In genomic region chr7:90720970-90721768, GRCh38 we compare ENCODE assay signal across 8 cellular contexts.
A peak's percentile ranks its signal among the peaks of the same experiment; 100 is the strongest.
DNase-seq lines count a peak whose midpoint lies in the region; ATAC-seq and TF ChIP-seq lines count a peak whose summit lies in the region.

No MANE protein-coding gene starts in this region.

- POLR2A ChIA-PET in naive thymus-derived CD4-positive, alpha-beta T cell (lab: Charles Lee): no interaction called here

- H3K27ac Mint-ChIP-seq in activated T-cell treated with anti-CD3 and anti-CD28 coated beads, Interleukin-2, amount 50 U/mL, for 24 hours: no peak overlapping the region
- H3K27ac Mint-ChIP-seq in T-helper 2 cell treated with Interferon-gamma antibody and Interleukin-4, amounts not matched to agents 5 μg/mL and 100 μg/mL, for 36 hours: no peak overlapping the region
- no peak overlapping the region for H3K27ac Mint-ChIP-seq in naive thymus-derived CD4-positive, alpha-beta T cell

- H3K9ac ChIP-seq in HUES48 (ENCODE audit: low read depth, low read length): no peak overlapping the region
- no peak overlapping the region for H3K9ac ChIP-seq in duodenal mucosa (ENCODE audit: low read depth in 1 of 2, low read length in 2 of 2)

- H3K27me3 ChIP-seq in HUES48 (ENCODE audit: control insufficient read depth, insufficient read depth, low read length) (no peaks in the 10 kb centered on the region), duodenal mucosa (ENCODE audit: control insufficient read depth in 1 of 2, insufficient read depth in 2 of 2, low read length in 2 of 2) (no peaks in the 10 kb centered on the region)
- H3K27me3 ChIP-seq in naive thymus-derived CD4-positive, alpha-beta T cell (ENCODE audit: control insufficient read depth in 2 of 2, insufficient read depth in 2 of 2, low read length in 2 of 2): no peaks in the 10 kb centered on the region

- H3K4me1 ChIP-seq in HUES48 (ENCODE audit: control insufficient read depth, insufficient read depth, low read length): peaks cover 11% of the 10 kb centered on the region
- H3K4me1 ChIP-seq in duodenal mucosa (ENCODE audit: control insufficient read depth in 1 of 2, insufficient read depth in 2 of 2, low read length in 2 of 2): peaks cover 11 to 53% of the 10 kb centered on the region in 2 donors
- H3K4me1 ChIP-seq in mucosa of descending colon (ENCODE audit: low read depth): peaks cover 3% of the 10 kb centered on the region
- no peaks in the 10 kb centered on the region for H3K4me1 ChIP-seq in naive thymus-derived CD4-positive, alpha-beta T cell (ENCODE audit: control insufficient read depth in 2 of 2, insufficient read depth in 2 of 2, low read length in 2 of 2)

- no peaks in the 10 kb centered on the region for H3K4me1 Mint-ChIP-seq in activated T-cell treated with anti-CD3 and anti-CD28 coated beads, Interleukin-2, amount 50 U/mL, for 24 hours (ENCODE audit: low read depth)
- no peaks in the 10 kb centered on the region for H3K4me1 Mint-ChIP-seq in T-helper 2 cell treated with Interferon-gamma antibody and Interleukin-4, amounts not matched to agents 5 μg/mL and 100 μg/mL, for 36 hours (ENCODE audit: low read depth)
- H3K4me1 Mint-ChIP-seq in naive thymus-derived CD4-positive, alpha-beta T cell: no peaks in the 10 kb centered on the region

- H3K9me3 Mint-ChIP-seq in activated T-cell treated with anti-CD3 and anti-CD28 coated beads, Interleukin-2, amount 50 U/mL, for 24 hours: no peaks in the 10 kb centered on the region
- H3K9me3 Mint-ChIP-seq in T-helper 2 cell treated with Interferon-gamma antibody and Interleukin-4, amounts not matched to agents 5 μg/mL and 100 μg/mL, for 36 hours: no peaks in the 10 kb centered on the region
- peaks cover 0 to 4% (median 0%) of the 10 kb centered on the region in 11 donors for H3K9me3 Mint-ChIP-seq in naive thymus-derived CD4-positive, alpha-beta T cell

- DNase-seq in COLO829 (ENCODE audit: low spot score): peak; percentile 51
- peak in 2 of 3 donors; percentile 32 to 67 for DNase-seq in mucosa of descending colon
- no peak for DNase-seq in activated T-cell treated with anti-CD3 and anti-CD28 coated beads, Interleukin-2, amount 50 U/mL, for 24 hours
- DNase-seq in NCI-H2107 (lab: John Stamatoyannopoulos, UW): no peak
- DNase-seq in T-helper 2 cell treated with Interferon-gamma antibody and Interleukin-4, amounts not matched to agents 5 μg/mL and 100 μg/mL, for 36 hours (ENCODE audit: low spot score): no peak
- DNase-seq in naive thymus-derived CD4-positive, alpha-beta T cell: no peak

- CTCF ChIA-PET in naive thymus-derived CD4-positive, alpha-beta T cell (lab: Charles Lee): no interaction called here

- H3K9me3 ChIP-seq in HUES48 (ENCODE audit: control insufficient read depth, insufficient read depth, low read length): no peaks in the 10 kb centered on the region
- H3K9me3 ChIP-seq in duodenal mucosa (ENCODE audit: control insufficient read depth in 1 of 2, low read length in 2 of 2): no peaks in the 10 kb centered on the region
- no peaks in the 10 kb centered on the region for H3K9me3 ChIP-seq in mucosa of descending colon
- H3K9me3 ChIP-seq in naive thymus-derived CD4-positive, alpha-beta T cell (ENCODE audit: control insufficient read depth in 2 of 3, low read length in 3 of 3): no peaks in the 10 kb centered on the region

- H3K27me3 Mint-ChIP-seq in activated T-cell treated with anti-CD3 and anti-CD28 coated beads, Interleukin-2, amount 50 U/mL, for 24 hours: no peaks in the 10 kb centered on the region
- no peaks in the 10 kb centered on the region for H3K27me3 Mint-ChIP-seq in T-helper 2 cell treated with Interferon-gamma antibody and Interleukin-4, amounts not matched to agents 5 μg/mL and 100 μg/mL, for 36 hours (ENCODE audit: low read depth)
- H3K27me3 Mint-ChIP-seq in naive thymus-derived CD4-positive, alpha-beta T cell: peaks cover 0 to 7% (median 0%) of the 10 kb centered on the region in 5 donors

- intact Hi-C loops in mucosa of descending colon (cut with DNase I, micrococcal nuclease): no loop called here
- intact Hi-C loops in naive thymus-derived CD4-positive, alpha-beta T cell (cut with micrococcal nuclease): no loop called here

- no peaks in the 10 kb centered on the region for H3K36me3 ChIP-seq in HUES48 (ENCODE audit: control insufficient read depth, insufficient read depth, low read length)
- no peaks in the 10 kb centered on the region for H3K36me3 ChIP-seq in duodenal mucosa (ENCODE audit: control insufficient read depth in 1 of 2, insufficient read depth in 2 of 2, low read length in 2 of 2)
- no peaks in the 10 kb centered on the region for H3K36me3 ChIP-seq in mucosa of descending colon (ENCODE audit: low read depth)
- H3K36me3 ChIP-seq in naive thymus-derived CD4-positive, alpha-beta T cell (ENCODE audit: control insufficient read depth in 2 of 3, insufficient read depth in 3 of 3, low read length in 3 of 3): no peaks in the 10 kb centered on the region

- H3K4me3 ChIP-seq in HUES48 (ENCODE audit: low read depth, low read length) (no peak overlapping the region), duodenal mucosa (ENCODE audit: low read depth in 1 of 2, low read length in 2 of 2) (peak overlapping the region in 1 of 2 donors; percentile 30), mucosa of descending colon (no peak overlapping the region)
- H3K4me3 ChIP-seq in naive thymus-derived CD4-positive, alpha-beta T cell (ENCODE audit: low read length): no peak overlapping the region

- peak overlapping the region; percentile 2 for H3K27ac ChIP-seq in HUES48 (ENCODE audit: low read depth, low read length)
- peak overlapping the region; percentile 27 for H3K27ac ChIP-seq in duodenal mucosa (ENCODE audit: low read depth, low read length)
- H3K27ac ChIP-seq in naive thymus-derived CD4-positive, alpha-beta T cell (ENCODE audit: low read depth, low read length): no peak overlapping the region

- ATAC-seq in mucosa of descending colon: peak; percentile 93
- ATAC-seq in naive thymus-derived CD4-positive, alpha-beta T cell: no peak

- no peaks in the 10 kb centered on the region for H3K36me3 Mint-ChIP-seq in activated T-cell treated with anti-CD3 and anti-CD28 coated beads, Interleukin-2, amount 50 U/mL, for 24 hours (ENCODE audit: low read depth)
- H3K36me3 Mint-ChIP-seq in T-helper 2 cell treated with Interferon-gamma antibody and Interleukin-4, amounts not matched to agents 5 μg/mL and 100 μg/mL, for 36 hours (ENCODE audit: low read depth): no peaks in the 10 kb centered on the region
- H3K36me3 Mint-ChIP-seq in naive thymus-derived CD4-positive, alpha-beta T cell: no peaks in the 10 kb centered on the region

- H3K4me3 Mint-ChIP-seq in activated T-cell treated with anti-CD3 and anti-CD28 coated beads, Interleukin-2, amount 50 U/mL, for 24 hours: no peak overlapping the region
- no peak overlapping the region for H3K4me3 Mint-ChIP-seq in T-helper 2 cell treated with Interferon-gamma antibody and Interleukin-4, amounts not matched to agents 5 μg/mL and 100 μg/mL, for 36 hours
- no peak overlapping the region for H3K4me3 Mint-ChIP-seq in naive thymus-derived CD4-positive, alpha-beta T cell

- TF ChIP-seq CTCF in mucosa of descending colon (IDR thresholded peaks at IDR 0.05): no peak

Comparison
In these comparisons a context has a peak if more than half of its experiments do, and no peak if none do; other contexts are left out.
1. DNase-seq: peak in COLO829 (single experiment) and mucosa of descending colon (2 of 3); none in activated T-cell treated with anti-CD3 and anti-CD28 coated beads, Interleukin-2, amount 50 U/mL, for 24 hours (single experiment), NCI-H2107 (single experiment), T-helper 2 cell treated with Interferon-gamma antibody and Interleukin-4, amounts not matched to agents 5 μg/mL and 100 μg/mL, for 36 hours (single experiment) and naive thymus-derived CD4-positive, alpha-beta T cell (0 of 9).